In genomic region chr16:81276323-81276722, GRCh38 we compare ENCODE assay signal across 27 cellular contexts. TPM values are rescaled to one million over a fixed set of nuclear protein-coding genes. Genes with fewer than 3 reads are reported as not detected.
DNase-seq lines count a peak whose midpoint lies in the region; ATAC-seq and TF ChIP-seq lines count a peak whose summit lies in the region.
"Had no signal": no experiment of that assay in that cellular context is flagged by ENCODE, and none has a peak within 500 bp of the region (broad histone marks: within the 10 kb centered on the region; RNA-seq: fewer than 3 reads in every experiment).

No MANE protein-coding gene starts in this region.

- POLR2A ChIA-PET in T-cell (lab: Charles Lee): no interaction called here

- no peaks in the 10 kb centered on the region for H3K9me3 Mint-ChIP-seq in T-cell
- H3K9me3 Mint-ChIP-seq: activated naive CD4-positive, alpha-beta T cell treated with anti-CD3 and anti-CD28 coated beads, Interleukin-2, amount 50 U/mL, for 72 hours; CD8-positive, alpha-beta T cell; stimulated activated naive B cell treated with anti-CD40 and anti-IgM and Interleukin-4, amounts not matched to agents 10 μg/mL and 1 μg/mL and 100 μg/mL, for 72 hours had no signal

- H3K4me3 ChIP-seq in aorta (ENCODE audit: low read length in 2 of 2): no peak overlapping the region
- H3K4me3 ChIP-seq in ovary: no peak overlapping the region
- H3K4me3 ChIP-seq: spleen, tibial artery had no signal

- H3K27me3 ChIP-seq in aorta (ENCODE audit: control insufficient read depth in 1 of 2, insufficient read depth in 2 of 2, low read length in 1 of 2): peaks cover 0 to 1% of the 10 kb centered on the region in 2 donors
- H3K27me3 ChIP-seq in ovary: no peaks in the 10 kb centered on the region
- H3K27me3 ChIP-seq: neutrophil, spleen had no signal

- no peaks in the 10 kb centered on the region for H3K4me1 Mint-ChIP-seq in T-cell
- H3K4me1 Mint-ChIP-seq: stimulated activated naive B cell treated with anti-CD40 and anti-IgM and Interleukin-4, amounts not matched to agents 10 μg/mL and 1 μg/mL and 100 μg/mL, for 72 hours had no signal

- WGBS in aorta, 2 donors: 87% methylated on average over 3 of the region's 3 CpGs
- 91 to 99% (median 93%) methylated on average over 3 of the region's 3 CpGs for WGBS in ovary, 3 donors

- no peak overlapping the region for H3K27ac Mint-ChIP-seq in T-cell
- H3K27ac Mint-ChIP-seq: activated naive CD4-positive, alpha-beta T cell treated with anti-CD3 and anti-CD28 coated beads, Interleukin-2, amount 50 U/mL, for 72 hours; CD8-positive, alpha-beta T cell; stimulated activated naive B cell treated with anti-CD40 and anti-IgM and Interleukin-4, amounts not matched to agents 10 μg/mL and 1 μg/mL and 100 μg/mL, for 72 hours had no signal

- H3K27ac ChIP-seq in cingulate gyrus (ENCODE audit: low read depth, low read length) (peak overlapping the region; percentile 65), aorta (ENCODE audit: low read depth in 1 of 2, low read length in 2 of 2) (no peak overlapping the region), ovary (no peak overlapping the region)
- H3K27ac ChIP-seq: neutrophil, tibial artery had no signal

- no peaks in the 10 kb centered on the region for H3K4me1 ChIP-seq in aorta (ENCODE audit: control insufficient read depth in 1 of 2, insufficient read depth in 2 of 2, low read length in 2 of 2)
- H3K4me1 ChIP-seq in ovary (ENCODE audit: insufficient read depth): no peaks in the 10 kb centered on the region
- H3K4me1 ChIP-seq: spleen, tibial artery had no signal

- H3K36me3 Mint-ChIP-seq in T-cell: no peaks in the 10 kb centered on the region
- H3K36me3 Mint-ChIP-seq: activated naive CD4-positive, alpha-beta T cell treated with anti-CD3 and anti-CD28 coated beads, Interleukin-2, amount 50 U/mL, for 72 hours; CD8-positive, alpha-beta T cell; stimulated activated naive B cell treated with anti-CD40 and anti-IgM and Interleukin-4, amounts not matched to agents 10 μg/mL and 1 μg/mL and 100 μg/mL, for 72 hours had no signal

- no peak for TF ChIP-seq POLR2A in ovary (IDR thresholded peaks at IDR 0.05)

- peaks cover 3 to 10% of the 10 kb centered on the region in 2 donors for H3K27me3 Mint-ChIP-seq in T-cell

- ATAC-seq in aorta (ENCODE audit: low FRiP score): peak; percentile 22
- no peak for ATAC-seq in T-cell (replicated peaks in 1 of 4)
- ATAC-seq: activated naive CD4-positive, alpha-beta T cell treated with anti-CD3 and anti-CD28 coated beads, Interleukin-2, amount 50 U/mL, for 72 hours; CD8-positive, alpha-beta T cell; stimulated activated naive B cell treated with anti-CD40 and anti-IgM and Interleukin-4, amounts not matched to agents 10 μg/mL and 1 μg/mL and 100 μg/mL, for 72 hours had no signal

- H3K36me3 ChIP-seq in aorta (ENCODE audit: control insufficient read depth in 1 of 2, insufficient read depth in 2 of 2, low read length in 1 of 2): no peaks in the 10 kb centered on the region
- no peaks in the 10 kb centered on the region for H3K36me3 ChIP-seq in ovary
- H3K36me3 ChIP-seq: neutrophil, spleen, tibial artery had no signal

- DNase-seq in inferior parietal cortex (ENCODE audit: extremely low spot score): peak; percentile 16
- DNase-seq in posterior cingulate gyrus: peak in 7 of 10 donors; percentile 28 to 89 (median 51)
- DNase-seq in aorta: no peak
- no peak for DNase-seq in T-cell
- DNase-seq in amniotic stem cell (lab: John Stamatoyannopoulos, UW): no peak
- DNase-seq in ovary: no peak
- DNase-seq: CD8-positive, alpha-beta T cell; cerebellar nuclear complex; DMS153; effector CD8-positive, alpha-beta T cell; erythroblast; GDM1; KBM-7; MM.1S; NCI-H1417; NCI-H446; retina; spleen; stimulated activated CD4-positive, alpha-beta T cell treated with anti-CD3 and anti-CD28 coated beads, Interleukin-4, amount 100 ng/mL, for 1 hour; stimulated activated naive B cell treated with anti-CD40 and anti-IgM and Interleukin-4, amounts not matched to agents 10 μg/mL and 1 μg/mL and 100 μg/mL, for 72 hours; tibial artery had no signal

- H3K9me3 ChIP-seq in aorta (ENCODE audit: control insufficient read depth, low read length) (no peaks in the 10 kb centered on the region), ovary (no peaks in the 10 kb centered on the region)
- H3K9me3 ChIP-seq: neutrophil, spleen, tibial artery had no signal

- TF ChIP-seq EP300 in ovary (IDR thresholded peaks at IDR 0.05): no peak

- intact Hi-C loops in posterior cingulate gyrus (cut with DNase I): no loop called here
- intact Hi-C loops in aorta (cut with DNase I): no loop called here
- intact Hi-C loops in ovary (cut with DNase I): no loop called here

- CTCF ChIA-PET in T-cell (lab: Charles Lee): interaction anchor here in 1 of 2 donors (0.6 kb wide), 1 partner anchor 14 kb away, joined by 5 read pairs; no protein-coding TSS in a partner anchor

- no peak overlapping the region for H3K4me3 Mint-ChIP-seq in T-cell
- H3K4me3 Mint-ChIP-seq: CD8-positive, alpha-beta T cell; stimulated activated naive B cell treated with anti-CD40 and anti-IgM and Interleukin-4, amounts not matched to agents 10 μg/mL and 1 μg/mL and 100 μg/mL, for 72 hours had no signal

- no peak for TF ChIP-seq CTCF in ovary (IDR thresholded peaks at IDR 0.05)

RNA-seq across cellular contexts. Expression of gene BCO1, which starts 37.8 kb away (rescaled TPM):
- not detected for total RNA-seq in aorta
- polyA plus RNA-seq in aorta: 1 to 10 TPM in 1 of 2 donors, not detected in 1; 3.5 TPM
- not detected for total RNA-seq in T-cell
- total RNA-seq in ovary: 1 to 10 TPM in 2 of 7 donors, under 1 TPM in 5; 0.45 to 2.5 (median 0.83) TPM
- 1 to 10 TPM; 1.0 to 1.1 TPM for polyA plus RNA-seq in ovary
- total RNA-seq: activated naive CD4-positive, alpha-beta T cell treated with anti-CD3 and anti-CD28 coated beads, Interleukin-2, amount 50 U/mL, for 72 hours; CD8-positive, alpha-beta T cell; H1; HT1080; OCI-LY7; spleen had no signal
- polyA plus RNA-seq: spleen had no signal

RNA-seq across cellular contexts. Expression of gene GAN, which starts 38.4 kb away (rescaled TPM):
- total RNA-seq in aorta (10 to 100 TPM; 11.5 to 11.9 TPM), T-cell (1 to 10 TPM; 5.4 to 8.1 (median 7.5) TPM), ovary (10 to 100 TPM in 4 of 7 donors, 1 to 10 TPM in 3; 4.5 to 11.5 (median 10.1) TPM)
- polyA plus RNA-seq in aorta (1 to 10 TPM in 1 of 2 donors, under 1 TPM in 1; 0.87 to 1.5 TPM), ovary (1 to 10 TPM; 1.1 to 2.1 TPM)

Comparison
In these comparisons a context has a peak if more than half of its experiments do, and no peak if none do; other contexts are left out.
1. DNase-seq: peak in inferior parietal cortex (single experiment) and posterior cingulate gyrus (7 of 10); none in aorta (0 of 2), T-cell (0 of 34), amniotic stem cell (single experiment) and ovary (0 of 5).